ENCODE assay signal across 25 cellular contexts in genomic region chr3:123769360-123769743, GRCh38.
DNase-seq lines count a peak whose midpoint lies in the region; ATAC-seq, FAIRE-seq and TF ChIP-seq lines count a peak whose summit lies in the region.
"Had no signal": no experiment of that assay in that cellular context is flagged by ENCODE, and none has a peak within 500 bp of the region (broad histone marks: within the 10 kb centered on the region; RNA-seq: fewer than 3 reads in every experiment).

No MANE protein-coding gene starts in this region.

- no peak overlapping the region for H3K56ac ChIP-seq in IMR-90 (ENCODE audit: extremely low read depth, insufficient read depth, low read length)

- no peak for TF ChIP-seq CTCF in IMR-90 (conservative IDR thresholded peaks at IDR 0.05; ENCODE audit: low read depth, low read length)
- TF ChIP-seq CTCF in bronchial epithelial cell (IDR thresholded peaks at IDR 0.05; ENCODE audit: insufficient read depth, low read length, severe bottlenecking): no peak

- dilution Hi-C loops in IMR-90 (cut with HindIII; ENCODE audit: low sequenced_read_pairs, unreplicated experiment): no loop called here

- no peak overlapping the region for H3K9ac ChIP-seq in IMR-90 (ENCODE audit: low read depth, low read length)
- no peak overlapping the region for H3K9ac ChIP-seq in mesenchymal stem cell (ENCODE audit: low read length)

- H3K79me1 ChIP-seq in IMR-90 (ENCODE audit: low read depth in 1 of 2, low read length in 2 of 2) (peaks cover 14 to 64% of the 10 kb centered on the region in 2 experiments), mesenchymal stem cell (replicated peaks; ENCODE audit: low read length, poor library complexity, severe bottlenecking) (peaks cover 23% of the 10 kb centered on the region)

- H3K14ac ChIP-seq in IMR-90 (replicated peaks; ENCODE audit: low read depth, low read length) (peak overlapping the region; percentile 69), mesenchymal stem cell (ENCODE audit: low read length in 2 of 2) (no peak overlapping the region)

- H3K4me2 ChIP-seq in IMR-90 (ENCODE audit: low read depth, low read length) (no peak overlapping the region), mesenchymal stem cell (ENCODE audit: low read length, poor library complexity, severe bottlenecking) (no peak overlapping the region)
- H3K4me2 ChIP-seq: A549, PC-9 had no signal

- H2AK9ac ChIP-seq in IMR-90 (replicated peaks; ENCODE audit: low read depth, low read length, poor library complexity): no peak overlapping the region

- peak overlapping the region; percentile 86; the same call in 1 of the 2 replicates for H2AK5ac ChIP-seq in IMR-90 (ENCODE audit: low read depth, low read length)
- peak overlapping the region; percentile 20 for H2AK5ac ChIP-seq in mesenchymal stem cell (ENCODE audit: low read length, severe bottlenecking)

- peak overlapping the region; percentile 57 for H4K5ac ChIP-seq in IMR-90 (ENCODE audit: low read depth, low read length)

- H3K18ac ChIP-seq in IMR-90 (ENCODE audit: low read depth, low read length) (peak overlapping the region; percentile 60), mesenchymal stem cell (ENCODE audit: low read depth in 1 of 2, low read length in 2 of 2) (no peak overlapping the region)

- peak overlapping the region; percentile 24 for H2BK5ac ChIP-seq in IMR-90 (ENCODE audit: low read depth, low read length, poor library complexity, severe bottlenecking)
- H2BK5ac ChIP-seq in mesenchymal stem cell (ENCODE audit: low read depth, low read length, poor library complexity, severe bottlenecking): no peak overlapping the region

- H3K9me1 ChIP-seq in IMR-90 (ENCODE audit: insufficient read depth, low read length): peaks cover 29% of the 10 kb centered on the region

- H4K8ac ChIP-seq in IMR-90 (ENCODE audit: low read depth in 2 of 2, low read length in 2 of 2) (peak overlapping the region in 1 of 2 experiments; percentile 49; a peak in 3 of 4 replicates), mesenchymal stem cell (ENCODE audit: low read length) (no peak overlapping the region)

- POLR2A ChIA-PET in IMR-90 (lab: Charles Lee; ENCODE audit: unreplicated experiment): no interaction called here

- FAIRE-seq in bronchial epithelial cell (lab: Jason Lieb, UNC) (peak; percentile 73), urothelium cell line (lab: Jason Lieb, UNC) (peak; percentile 87)
- FAIRE-seq: A549, GM18507, H1 had no signal

- H3K27ac ChIP-seq in IMR-90 (ENCODE audit: insufficient read depth, low read length) (peak overlapping the region; percentile 23; the same call in 1 of the 2 replicates), mesenchymal stem cell (ENCODE audit: low read length, poor library complexity, severe bottlenecking) (peak overlapping the region; percentile 9)
- H3K27ac ChIP-seq: PC-9 had no signal

- in situ Hi-C loops in IMR-90 (cut with MboI; ENCODE audit: low sequenced_read_pairs): no loop called here

- H2BK15ac ChIP-seq in IMR-90 (ENCODE audit: low read depth, low read length) (peak overlapping the region; percentile 51; the same call in 1 of the 3 replicates), mesenchymal stem cell (ENCODE audit: low read depth, poor library complexity, severe bottlenecking) (no peak overlapping the region)

- intact Hi-C loops in IMR-90 (cut with micrococcal nuclease): no loop called here

- H3K9me3 ChIP-seq in IMR-90 (ENCODE audit: control insufficient read depth, insufficient read depth, low read length) (no peaks in the 10 kb centered on the region; the same call in 1 of the 2 replicates), mesenchymal stem cell (ENCODE audit: control insufficient read depth, low read length) (no peaks in the 10 kb centered on the region)
- H3K9me3 ChIP-seq: A549 had no signal

- no peak for TF ChIP-seq RAD21 in IMR-90 (IDR thresholded peaks at IDR 0.05; ENCODE audit: low read length)

- no CpG with 5 or more reads among the region's 3 CpGs for WGBS in IMR-90 (ENCODE audit: extremely low coverage in 2 of 2, insufficient read length in 1 of 2), 2 experiments
- 96% methylated on average over 3 of the region's 3 CpGs for WGBS in mesenchymal stem cell

- BruUV-seq in IMR-90 (replicated peaks; lab: Mats Ljungman, UMichigan): no TSS peak

- H3K4ac ChIP-seq in IMR-90 (ENCODE audit: low read depth, low read length): peak overlapping the region; percentile 73
- no peak overlapping the region for H3K4ac ChIP-seq in mesenchymal stem cell (ENCODE audit: low read depth in 1 of 2, low read length in 2 of 2)

- H2BK20ac ChIP-seq in IMR-90 (ENCODE audit: low read depth, low read length): peak overlapping the region; percentile 64

- DNase-seq in IMR-90 (no peak), bronchial epithelial cell (ENCODE audit: low read depth) (peak; percentile 27), mesenchymal stem cell (no peak), urothelium cell line (ENCODE audit: low spot score) (no peak)
- no peak for DNase-seq in stimulated activated naive CD4-positive, alpha-beta T cell (lab: John Stamatoyannopoulos, UW)
- DNase-seq: C1 segment of cervical spinal cord; CD4-positive, alpha-beta memory T cell; COR-L47; DMS53; NCI-H1048; NCI-H1417; NCI-H1694; NCI-H2029 treated with DMSO at 0.1 percent for 48 hours; NCI-H446 treated with DMSO at 0.1 percent for 48 hours; NCI-H526; NCI-H82; NK-92 treated with Interleukin-12 subunit alpha and Interleukin-12 subunit beta, amount 100 ng/mL, for 24 hours; PC-9; SHP77 had no signal

- H2BK12ac ChIP-seq in mesenchymal stem cell (ENCODE audit: low read length in 2 of 2): no peak overlapping the region

- H3K36me3 ChIP-seq in IMR-90 (ENCODE audit: control insufficient read depth, insufficient read depth, low read length): peaks cover 33% of the 10 kb centered on the region
- H3K36me3 ChIP-seq in bronchial epithelial cell (ENCODE audit: control insufficient read depth, insufficient read depth, low read length): no peaks in the 10 kb centered on the region
- peaks cover 0 to 36% of the 10 kb centered on the region in 2 experiments for H3K36me3 ChIP-seq in mesenchymal stem cell (ENCODE audit: control insufficient read depth in 1 of 2, insufficient read depth in 2 of 2, low read depth in 1 of 2, low read length in 2 of 2)

- H3K4me3 ChIP-seq in IMR-90 (ENCODE audit: insufficient read depth, low read depth, low read length) (no peak overlapping the region), bronchial epithelial cell (ENCODE audit: low read depth, low read length) (no peak overlapping the region), mesenchymal stem cell (ENCODE audit: insufficient read depth in 1 of 2, low read depth in 1 of 2, low read length in 2 of 2) (no peak overlapping the region)
- H3K4me3 ChIP-seq: A549, PC-9 had no signal

- H3K4me1 ChIP-seq in IMR-90 (ENCODE audit: control insufficient read depth, insufficient read depth, low read length) (peaks cover 21% of the 10 kb centered on the region), mesenchymal stem cell (ENCODE audit: control insufficient read depth, insufficient read depth, low read depth, low read length) (peaks cover 22% of the 10 kb centered on the region)

- H4K91ac ChIP-seq in IMR-90 (ENCODE audit: insufficient read depth, low read depth, low read length): peak overlapping the region; percentile 70; the same call in 1 of the 2 replicates
- H4K91ac ChIP-seq in mesenchymal stem cell (ENCODE audit: low read length): no peak overlapping the region

- H2BK120ac ChIP-seq in IMR-90 (ENCODE audit: low read depth, low read length) (peak overlapping the region; percentile 83), mesenchymal stem cell (ENCODE audit: low read depth, low read length) (no peak overlapping the region)

- ATAC-seq in IMR-90 (ENCODE audit: low read depth) (no peak), GM21447 (IDR thresholded peaks at IDR 0.05; ENCODE audit: unreplicated experiment) (no peak), GM18861 (IDR thresholded peaks at IDR 0.05; ENCODE audit: unreplicated experiment) (no peak)
- ATAC-seq: A549, HCT116 had no signal

- TF ChIP-seq POLR2A in IMR-90 (IDR thresholded peaks at IDR 0.05; ENCODE audit: low read depth, low read length): no peak

- no peaks in the 10 kb centered on the region for H4K20me1 ChIP-seq in IMR-90 (ENCODE audit: insufficient read depth, low read length)

- CTCF ChIA-PET in IMR-90 (lab: Yijun Ruan, JAX): no interaction called here

- H2AFZ ChIP-seq in IMR-90 (replicated peaks; ENCODE audit: low read length, poor library complexity): no peak overlapping the region
- H2AFZ ChIP-seq in mesenchymal stem cell (ENCODE audit: low read depth, low read length): no peak overlapping the region
- H2AFZ ChIP-seq: PC-9 had no signal

- peak overlapping the region; percentile 90; the same call in 1 of the 2 replicates for H3K23ac ChIP-seq in IMR-90 (ENCODE audit: low read depth, low read length)
- no peak overlapping the region for H3K23ac ChIP-seq in mesenchymal stem cell (ENCODE audit: low read length in 2 of 2)

- H3K27me3 ChIP-seq in IMR-90 (ENCODE audit: control insufficient read depth, insufficient read depth, low read length) (no peaks in the 10 kb centered on the region), bronchial epithelial cell (ENCODE audit: control insufficient read depth, insufficient read depth, low read length) (no peaks in the 10 kb centered on the region), mesenchymal stem cell (ENCODE audit: control insufficient read depth in 1 of 2, insufficient read depth in 1 of 2, low read length in 2 of 2) (no peaks in the 10 kb centered on the region)

TF ChIP-seq in IMR-90, 13 proteins besides CTCF, POLR2A, EP300 and RAD21:
- no peak for TF ChIP-seq USF2 (IDR thresholded peaks at IDR 0.05; ENCODE audit: low read depth, low read length)
- no peak for TF ChIP-seq FOS (IDR thresholded peaks at IDR 0.05; ENCODE audit: low read depth, low read length)
- no peak for TF ChIP-seq SMC3 (IDR thresholded peaks at IDR 0.05; ENCODE audit: low read depth, low read length)
